1 cellular context compared by ENCODE assay signal in genomic region chr10:114829160-114829909, GRCh38.
TF ChIP-seq lines count a peak whose summit lies in the region.

No MANE protein-coding gene starts in this region.

TF ChIP-seq in SK-N-SH treated with all-trans-retinoic acid at 6 μM for 48 hours, 23 proteins besides CTCF, POLR2A, EP300 and RAD21 (continued from another document):
- TF ChIP-seq TSHZ2 (CRISPR knock-in tag; IDR thresholded peaks at IDR 0.05) (no peak), ISL1 (CRISPR knock-in tag; IDR thresholded peaks at IDR 0.05) (0 out of 2 replicates have a peak, but pooled peaks have one; percentile 16), RARB (CRISPR knock-in tag; IDR thresholded peaks at IDR 0.05) (no peak), ZNF565 (CRISPR knock-in tag; conservative IDR thresholded peaks at IDR 0.05; ENCODE audit: low read depth) (no peak), OSR1 (CRISPR knock-in tag; IDR thresholded peaks at IDR 0.05) (no peak), CSDC2 (CRISPR knock-in tag; IDR thresholded peaks at IDR 0.05) (0 out of 2 replicates have a peak, but pooled peaks have one; percentile 20)
